ENCODE assay signal across 8 cellular contexts in the genomic region with DNA sequence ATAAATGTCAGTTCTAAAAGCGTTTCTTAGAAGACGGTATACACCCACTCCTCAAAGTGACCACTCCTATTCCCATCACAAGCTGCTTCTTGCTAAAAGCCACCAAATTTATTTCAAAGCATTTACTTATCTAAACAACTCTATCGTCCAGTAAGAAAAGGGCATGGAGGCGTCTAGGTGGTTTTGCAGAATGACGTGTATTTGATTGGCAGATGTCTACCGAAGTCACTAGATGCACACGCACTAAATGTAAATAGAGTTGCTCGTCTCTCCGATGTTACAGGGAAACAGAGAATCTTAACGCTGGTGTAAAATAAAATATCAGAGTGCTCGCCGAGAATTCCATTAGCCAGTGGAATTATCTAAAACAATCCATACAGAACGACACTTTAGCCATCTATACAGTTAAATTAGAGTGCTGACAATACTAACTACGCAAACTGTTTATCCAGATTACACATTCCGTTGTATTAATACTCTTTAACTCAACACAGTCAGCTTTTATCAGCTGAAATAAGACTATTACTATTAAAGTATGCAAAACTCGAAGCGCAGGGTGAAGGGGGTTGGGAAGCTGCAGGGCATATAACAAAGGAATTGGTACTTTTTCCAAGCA. TPM values are rescaled to one million over a fixed set of nuclear protein-coding genes. Genes with fewer than 3 reads are reported as not detected.
DNase-seq lines count a peak whose midpoint lies in the region; ATAC-seq, FAIRE-seq and TF ChIP-seq lines count a peak whose summit lies in the region.

No MANE protein-coding gene starts in this region.

- H3K9ac ChIP-seq in BLaER1 treated with 17β-estradiol and CSF1 and Interleukin-3, amounts not matched to agents 10 nM and 100 nM: peak overlapping the region in 10 of 11 experiments; percentile 75 to 93 (median 87); a peak in 20 of 22 replicates
- no peak overlapping the region for H3K9ac ChIP-seq in HepG2 (ENCODE audit: insufficient read depth, low read depth, low read length)

- TF ChIP-seq POLR2A in HepG2 (IDR thresholded peaks at IDR 0.05; ENCODE audit: insufficient read depth in 1 of 2, low read depth in 2 of 2, low read length in 2 of 2) (no peak), testis (IDR thresholded peaks at IDR 0.05) (no peak)

- H3K27me3 ChIP-seq in BLaER1 treated with 17β-estradiol and CSF1 and Interleukin-3, amounts not matched to agents 10 nM and 100 nM: no peaks in the 10 kb centered on the region
- H3K27me3 ChIP-seq in HepG2 (ENCODE audit: control insufficient read depth in 1 of 2, insufficient read depth in 2 of 2, low read length in 2 of 2) (peaks cover 0 to 31% of the 10 kb centered on the region in 2 experiments; a peak in 1 of 5 replicates), testis (no peaks in the 10 kb centered on the region)

- FAIRE-seq in HepG2 (lab: Jason Lieb, UNC): no peak

- CTCF ChIA-PET in HepG2 (lab: Yijun Ruan, JAX; ENCODE audit: low intra/inter-chr PET ratio, low total read pairs): no interaction called here

- peaks cover 0 to 37% (median 5%) of the 10 kb centered on the region in 11 experiments; a peak in 9 of 22 replicates for H4K20me1 ChIP-seq in BLaER1 treated with 17β-estradiol and CSF1 and Interleukin-3, amounts not matched to agents 10 nM and 100 nM
- H4K20me1 ChIP-seq in HepG2 (ENCODE audit: insufficient read depth, low read length): no peaks in the 10 kb centered on the region

- H3K36me3 ChIP-seq in BLaER1 treated with 17β-estradiol and CSF1 and Interleukin-3, amounts not matched to agents 10 nM and 100 nM: peaks cover 0 to 5% (median 0%) of the 10 kb centered on the region in 11 experiments; a peak in 1 of 22 replicates
- H3K36me3 ChIP-seq in HepG2 (replicated peaks in 1 of 2; ENCODE audit: control insufficient read depth in 1 of 2, insufficient read depth in 2 of 2, low read length in 2 of 2) (no peaks in the 10 kb centered on the region), testis (ENCODE audit: low read depth, missing control alignments) (no peaks in the 10 kb centered on the region)

- DNase-seq in NCI-H2227 treated with DMSO at 0.1 percent for 48 hours (lab: John Stamatoyannopoulos, UW): peak; percentile 31
- no peak for DNase-seq in astrocyte of the spinal cord (ENCODE audit: low read depth, low spot score)
- DNase-seq in HepG2 (ENCODE audit: low spot score): peak; percentile 15
- no peak for DNase-seq in testis
- DNase-seq in HuH-7 (ENCODE audit: low spot score): no peak
- no peak for DNase-seq in HuH-7.5 (ENCODE audit: low spot score)

- no TSS peak for BruUV-seq in HepG2 (replicated peaks; lab: Mats Ljungman, UMichigan)

- H3K4me2 ChIP-seq in BLaER1 treated with 17β-estradiol and CSF1 and Interleukin-3, amounts not matched to agents 10 nM and 100 nM: peak overlapping the region; percentile 76 to 96 (median 89)
- H3K4me2 ChIP-seq in HepG2 (ENCODE audit: low read depth, low read length): peak overlapping the region; percentile 70

- peaks cover 0 to 3% (median 0%) of the 10 kb centered on the region in 11 experiments; a peak in 1 of 22 replicates for H3K9me3 ChIP-seq in BLaER1 treated with 17β-estradiol and CSF1 and Interleukin-3, amounts not matched to agents 10 nM and 100 nM (replicated peaks in 1 of 11)
- H3K9me3 ChIP-seq in HepG2 (ENCODE audit: low read length) (no peaks in the 10 kb centered on the region), testis (no peaks in the 10 kb centered on the region)

- in situ Hi-C loops in astrocyte of the spinal cord (cut with HindIII; ENCODE audit: low sequenced_read_pairs): no loop called here
- in situ Hi-C loops in HepG2 (cut with HindIII; ENCODE audit: extremely low pct_ligation_motif_present, low pct_unique_long_range_greater_than_20kb): no loop called here

- POLR2A ChIA-PET in HepG2 (lab: Yijun Ruan, JAX): no interaction called here

- no peak for ATAC-seq in HepG2
- no peak for ATAC-seq in HG03565 (IDR thresholded peaks at IDR 0.05; ENCODE audit: unreplicated experiment)

- H3K4me1 ChIP-seq in BLaER1 treated with 17β-estradiol and CSF1 and Interleukin-3, amounts not matched to agents 10 nM and 100 nM: peaks cover 18 to 43% (median 36%) of the 10 kb centered on the region in 10 experiments
- H3K4me1 ChIP-seq in HepG2 (ENCODE audit: insufficient read depth, low read length) (peaks cover 61% of the 10 kb centered on the region), testis (peaks cover 31% of the 10 kb centered on the region)

- no peak for TF ChIP-seq EP300 in HepG2 (IDR thresholded peaks at IDR 0.05; ENCODE audit: low read depth in 2 of 2, low read length in 2 of 2)
- no peak for TF ChIP-seq EP300 in HepG2 (CRISPR knock-in tag; IDR thresholded peaks at IDR 0.05; ENCODE audit: borderline replicate concordance)

- peak overlapping the region in 9 of 11 experiments; percentile 77 to 96 (median 82); a peak in 18 of 22 replicates for H3K27ac ChIP-seq in BLaER1 treated with 17β-estradiol and CSF1 and Interleukin-3, amounts not matched to agents 10 nM and 100 nM
- H3K27ac ChIP-seq in HepG2 (ENCODE audit: extremely low read length, insufficient read depth, low read length) (no peak overlapping the region), testis (peak overlapping the region; percentile 87 to 89)

- no peak overlapping the region for H2AFZ ChIP-seq in HepG2 (ENCODE audit: low read length)

- peaks cover 5% of the 10 kb centered on the region for H3K79me2 ChIP-seq in HepG2 (ENCODE audit: insufficient read depth, low read length)

- peak overlapping the region; percentile 74 to 97 (median 87) for H3K4me3 ChIP-seq in BLaER1 treated with 17β-estradiol and CSF1 and Interleukin-3, amounts not matched to agents 10 nM and 100 nM
- peak overlapping the region; percentile 84 for H3K4me3 ChIP-seq in astrocyte of the spinal cord (ENCODE audit: low read depth, low read length)
- H3K4me3 ChIP-seq in HepG2 (replicated peaks in 1 of 3; ENCODE audit: insufficient read depth in 1 of 3, low read depth in 2 of 3, low read length in 3 of 3): peak overlapping the region; percentile 24 to 72 (median 59)
- peak overlapping the region; percentile 69 to 85 for H3K4me3 ChIP-seq in testis

- WGBS in HepG2 (ENCODE audit: low lambda C conversion rate): 8% methylated on average over 17 of the region's 17 CpGs
- WGBS in testis, 2 donors: 8 to 12% methylated on average over 17 of the region's 17 CpGs

- no peak for TF ChIP-seq RAD21 in HepG2 (CRISPR knock-in tag; IDR thresholded peaks at IDR 0.05)

- TF ChIP-seq CTCF in astrocyte of the spinal cord (IDR thresholded peaks at IDR 0.05; ENCODE audit: low read depth, low read length) (no peak), HepG2 (CRISPR knock-in tag; IDR thresholded peaks at IDR 0.05) (no peak), testis (IDR thresholded peaks at IDR 0.05) (no peak)

- intact Hi-C loops in HepG2 (cut with micrococcal nuclease; ENCODE audit: unreplicated experiment) (loop anchor here (5.0 to 10.0 kb wide), 3 partner anchors 95 to 297 kb away; no protein-coding TSS in a partner anchor), testis (cut with DNase I; ENCODE audit: low total_unique reads) (no loop called here)

TF ChIP-seq in HepG2, 621 proteins besides CTCF, POLR2A, EP300 and RAD21:
- TF ChIP-seq HDAC1 (CRISPR knock-in tag; IDR thresholded peaks at IDR 0.05) (0 out of 2 replicates have a peak, but pooled peaks have one; percentile 36), PBX2 (CRISPR knock-in tag; IDR thresholded peaks at IDR 0.05) (peak; percentile 61; the same call in 1 of the 2 replicates), ZNF33B (CRISPR knock-in tag; IDR thresholded peaks at IDR 0.05) (no peak), SUZ12 (IDR thresholded peaks at IDR 0.05; ENCODE audit: low read depth, low read length) (no peak), EZH2 (conservative IDR thresholded peaks at IDR 0.05; ENCODE audit: low read depth, low read length) (no peak), CREB1 (IDR thresholded peaks at IDR 0.05) (0 out of 2 replicates have a peak, but pooled peaks have one; percentile 4), CREB1 (CRISPR knock-in tag; IDR thresholded peaks at IDR 0.05) (no peak), ZNF235 (CRISPR knock-in tag; IDR thresholded peaks at IDR 0.05; ENCODE audit: borderline replicate concordance) (no peak), KAT2B (IDR thresholded peaks at IDR 0.05; ENCODE audit: borderline replicate concordance, low read depth, low read length) (no peak)
TF ChIP-seq in HepG2: peak in this region for 3.

RNA-seq across cellular contexts. Expression of gene KLF12, which starts 1.9 kb away (rescaled TPM):
- total RNA-seq in HepG2 (2016; rRNA removed; fragmentation: Illumina TruSeq; extraction: Trizol) (0.66 and 1.2 TPM in 2 replicates), testis (10 to 100 TPM in 1 of 2 donors, 1 to 10 TPM in 1; 8.5 to 10.8 TPM)
- total RNA-seq in HepG2 (2016; cell fraction: cytosol; rRNA removed; fragmentation: Illumina TruSeq; extraction: Trizol; ENCODE audit: low read depth): 0.35 and 0.40 TPM in 2 replicates
- total RNA-seq in HepG2 (2016; cell fraction: insoluble cytoplasmic fraction; rRNA removed; fragmentation: Illumina TruSeq; extraction: Trizol): 0.63 and 0.85 TPM in 2 replicates
- 0.19 and 0.24 TPM in 2 replicates for total RNA-seq in HepG2 (2016; cell fraction: membrane; rRNA removed; fragmentation: Illumina TruSeq; extraction: Trizol)
- total RNA-seq in HepG2 (2016; cell fraction: nucleus; rRNA removed; fragmentation: Illumina TruSeq; extraction: Trizol): 1.3 and 1.4 TPM in 2 replicates
- polyA plus RNA-seq in HepG2 (2011; rRNA removed) (1.0 and 1.5 TPM in 2 replicates), testis (ENCODE audit: insufficient read depth, low read depth, low replicate concordance) (3.8 TPM)
- 0.38 and 0.64 TPM in 2 replicates for polyA plus RNA-seq in HepG2 (2011; cell fraction: cytosol; rRNA removed)
- 1.6 and 1.8 TPM in 2 replicates for polyA plus RNA-seq in HepG2 (2011; cell fraction: nucleus; rRNA removed)
- 1.9 and 4.0 TPM in 2 replicates for polyA plus RNA-seq in HepG2 (2012)
- 0.11 and 0.14 TPM in 2 replicates for polyA plus RNA-seq in HepG2 (2016; cell fraction: cytosol; fragmentation: Illumina TruSeq; extraction: Trizol; ENCODE audit: low read depth)
- 0.47 and 0.63 TPM in 2 replicates for polyA plus RNA-seq in HepG2 (2016; cell fraction: insoluble cytoplasmic fraction; fragmentation: Illumina TruSeq; extraction: Trizol; ENCODE audit: low read depth)
- polyA plus RNA-seq in HepG2 (2016; cell fraction: membrane; fragmentation: Illumina TruSeq; extraction: Trizol; ENCODE audit: low read depth): 0.07 and 0.13 TPM in 2 replicates
- 0.59 and 0.63 TPM in 2 replicates for polyA plus RNA-seq in HepG2 (2016; cell fraction: nucleus; fragmentation: Illumina TruSeq; extraction: Trizol; ENCODE audit: insufficient read depth, low read depth)
- polyA minus RNA-seq in HepG2 (2011; rRNA and poly(A)+ RNA removed; ENCODE audit: low replicate concordance): 13.2 and 77.0 TPM in 2 replicates
- 1.7 and 1.8 TPM in 2 replicates for polyA minus RNA-seq in HepG2 (2011; cell fraction: cytosol; rRNA and poly(A)+ RNA removed)
- 7.0 and 8.9 TPM in 2 replicates for polyA minus RNA-seq in HepG2 (2011; cell fraction: nucleus; rRNA and poly(A)+ RNA removed)

Comparison
In these comparisons a context has a peak if more than half of its experiments do, and no peak if none do; other contexts are left out.
1. DNase-seq: peak in NCI-H2227 treated with DMSO at 0.1 percent for 48 hours (single experiment) and HepG2 (single experiment); none in astrocyte of the spinal cord (single experiment), testis (single experiment), HuH-7 (single experiment) and HuH-7.5 (single experiment).
2. Peak in every context shown above with its lines, with median percentiles within 50 percentile points of each other: H3K4me3 ChIP-seq.